ENCODE assay signal across 12 cellular contexts in the genomic region with DNA sequence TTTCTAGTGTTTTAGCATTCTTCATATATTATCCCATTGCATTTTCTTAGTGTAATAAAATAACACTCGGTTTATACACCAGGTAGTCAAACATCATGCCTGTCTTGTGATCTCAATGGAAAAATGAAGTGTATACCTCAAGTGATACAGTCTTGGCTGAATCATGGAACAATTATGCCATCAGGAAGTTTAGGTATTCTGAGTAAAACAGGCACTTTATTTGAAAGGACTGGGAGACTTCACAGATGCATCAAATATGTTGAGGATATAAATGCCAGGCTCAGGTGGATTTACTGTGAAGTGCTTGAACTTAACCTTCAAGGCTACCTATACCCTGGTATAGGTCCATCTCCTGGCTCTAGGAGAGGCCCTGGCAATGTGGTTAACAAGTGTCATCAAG. TPM values are rescaled to one million over a fixed set of nuclear protein-coding genes. Genes with fewer than 3 reads are reported as not detected.
DNase-seq lines count a peak whose midpoint lies in the region; ATAC-seq and TF ChIP-seq lines count a peak whose summit lies in the region.
"Had no signal": no experiment of that assay in that cellular context is flagged by ENCODE, and none has a peak within 500 bp of the region (broad histone marks: within the 10 kb centered on the region; RNA-seq: fewer than 3 reads in every experiment).

No MANE protein-coding gene starts in this region.

- H3K9me3 ChIP-seq in CD4-positive, CD25-positive, alpha-beta regulatory T cell (ENCODE audit: control insufficient read depth in 2 of 2, low read length in 2 of 2), result no peaks in the 10 kb centered on the region
- no peaks in the 10 kb centered on the region for H3K9me3 ChIP-seq in HCT116 (ENCODE audit: control insufficient read depth in 1 of 2, insufficient read depth in 1 of 2, low read depth in 1 of 2, low read length in 2 of 2)
- H3K9me3 ChIP-seq in body of pancreas, result no peaks in the 10 kb centered on the region
- no peaks in the 10 kb centered on the region for H3K9me3 ChIP-seq in uterus
- H3K9me3 ChIP-seq: testis had no signal

- peak overlapping the region; percentile 30 to 93 (median 89) for H3K4me3 Mint-ChIP-seq in CD4-positive, CD25-positive, alpha-beta regulatory T cell
- H3K4me3 Mint-ChIP-seq in activated naive CD8-positive, alpha-beta T cell treated with anti-CD3 and anti-CD28 coated beads, Interleukin-2, amount 10 ng/mL, durations not matched to agents 7 days and 5 days, result peak overlapping the region; percentile 97
- H3K4me3 Mint-ChIP-seq in naive B cell, result peak overlapping the region in 6 of 8 donors; percentile 37 to 97 (median 91)
- H3K4me3 Mint-ChIP-seq: dendritic cell treated with granulocyte-macrophage colony-stimulating factor and Interleukin-4, amounts not matched to agents 40 ng/mL and 50 ng/mL, for 4 days; neural crest cell had no signal

- peaks cover 16% of the 10 kb centered on the region for H3K36me3 Mint-ChIP-seq in CD4-positive, CD25-positive, alpha-beta regulatory T cell
- peaks cover 33% of the 10 kb centered on the region for H3K36me3 Mint-ChIP-seq in activated naive CD8-positive, alpha-beta T cell treated with anti-CD3 and anti-CD28 coated beads, Interleukin-2, amount 10 ng/mL, durations not matched to agents 7 days and 5 days
- H3K36me3 Mint-ChIP-seq in naive B cell, result peaks cover 23 to 37% of the 10 kb centered on the region in 2 donors

- H4K20me1 ChIP-seq in HCT116 (ENCODE audit: insufficient read depth), result peaks cover 13% of the 10 kb centered on the region

- H3K4me1 Mint-ChIP-seq in CD4-positive, CD25-positive, alpha-beta regulatory T cell, result peaks cover 82 to 94% (median 87%) of the 10 kb centered on the region in 4 donors
- H3K4me1 Mint-ChIP-seq in activated naive CD8-positive, alpha-beta T cell treated with anti-CD3 and anti-CD28 coated beads, Interleukin-2, amount 10 ng/mL, durations not matched to agents 7 days and 5 days, result peaks cover 90% of the 10 kb centered on the region
- peaks cover 89 to 100% (median 99%) of the 10 kb centered on the region in 3 donors for H3K4me1 Mint-ChIP-seq in naive B cell

- H3K4me2 ChIP-seq in HCT116 (ENCODE audit: low read length), result peak overlapping the region; percentile 85

- TF ChIP-seq CTCF in HCT116 (IDR thresholded peaks at IDR 0.05 in 2 of 3, conservative IDR thresholded peaks at IDR 0.05 in 1 of 3; ENCODE audit: borderline replicate concordance in 1 of 3, insufficient read depth in 1 of 3, low read depth in 2 of 3, low read length in 2 of 3) (no peak), body of pancreas (IDR thresholded peaks at IDR 0.05) (no peak), uterus (IDR thresholded peaks at IDR 0.05) (no peak)

- H3K27ac ChIP-seq in CD4-positive, CD25-positive, alpha-beta regulatory T cell (ENCODE audit: insufficient read depth, low read length, poor library complexity, severe bottlenecking), result no peak overlapping the region
- H3K27ac ChIP-seq in HCT116 (ENCODE audit: low read depth, low read length), result peak overlapping the region; percentile 54; the same call in 1 of the 2 replicates
- H3K27ac ChIP-seq in body of pancreas, result peak overlapping the region in 1 of 4 donors; percentile 38
- H3K27ac ChIP-seq in uterus, result peak overlapping the region in 1 of 2 donors; percentile 60
- H3K27ac ChIP-seq: testis had no signal

- H3K9ac ChIP-seq in HCT116 (ENCODE audit: low read length), result peak overlapping the region; percentile 21

- no peaks in the 10 kb centered on the region for H3K9me2 ChIP-seq in HCT116 (ENCODE audit: insufficient read depth)

- H3K4me1 ChIP-seq in CD4-positive, CD25-positive, alpha-beta regulatory T cell (ENCODE audit: control insufficient read depth, insufficient read depth, low read length, poor library complexity, severe bottlenecking), result peaks cover 85% of the 10 kb centered on the region
- H3K4me1 ChIP-seq in HCT116 (ENCODE audit: control insufficient read depth in 1 of 2, insufficient read depth in 2 of 2, low read length in 2 of 2) (peaks cover 97 to 99% of the 10 kb centered on the region in 2 experiments), body of pancreas (peaks cover 58% of the 10 kb centered on the region), uterus (peaks cover 0 to 6% of the 10 kb centered on the region in 2 donors)
- H3K4me1 ChIP-seq: testis had no signal

- POLR2A ChIA-PET in HCT116 (lab: Charles Lee), result no interaction called here
- POLR2A ChIA-PET in activated naive CD8-positive, alpha-beta T cell treated with anti-CD3 and anti-CD28 coated beads, Interleukin-2, amount 10 ng/mL, durations not matched to agents 7 days and 5 days (lab: Charles Lee), result interaction anchor here (1.0 to 7.0 kb wide), 4 partner anchors 7 to 918 kb away, joined by 5 to 82 read pairs (median 10); partner anchors contain the start of genes STT3B and TGFBR2

- CTCF ChIA-PET in HCT116 (lab: Charles Lee), result no interaction called here

- RAD21 ChIA-PET in HCT116 (lab: Charles Lee; ENCODE audit: low non-redundant PET in 1 of 2, low total read pairs in 2 of 2, uncharacterized antibody in 2 of 2, unreplicated experiment in 2 of 2), result no interaction called here

- DNase-seq in CD4-positive, CD25-positive, alpha-beta regulatory T cell, result no peak
- DNase-seq in HCT116 (ENCODE audit: low read depth, low spot score) (no peak), naive B cell (no peak), body of pancreas (no peak), uterus (no peak)
- DNase-seq in activated naive CD8-positive, alpha-beta T cell treated with anti-CD3 and anti-CD28 coated beads, Interleukin-2, amount 10 ng/mL, durations not matched to agents 7 days and 5 days, result no peak
- DNase-seq: SIG-M5, testis had no signal

- peaks cover 100% of the 10 kb centered on the region for H3K79me2 ChIP-seq in HCT116 (ENCODE audit: insufficient read depth, low read length)

- peak overlapping the region; percentile 69 to 98 (median 98) for H3K27ac Mint-ChIP-seq in CD4-positive, CD25-positive, alpha-beta regulatory T cell
- peak overlapping the region; percentile 47 for H3K27ac Mint-ChIP-seq in activated naive CD8-positive, alpha-beta T cell treated with anti-CD3 and anti-CD28 coated beads, Interleukin-2, amount 10 ng/mL, durations not matched to agents 7 days and 5 days
- H3K27ac Mint-ChIP-seq in naive B cell, result peak overlapping the region in 5 of 6 donors; percentile 58 to 100 (median 81)

- WGBS in body of pancreas, 2 donors, result 31 to 36% methylated on average over 1 of the region's 1 CpG

- no peak for TF ChIP-seq RAD21 in HCT116 (IDR thresholded peaks at IDR 0.05; ENCODE audit: low read depth)

- no peaks in the 10 kb centered on the region for H3K27me3 ChIP-seq in CD4-positive, CD25-positive, alpha-beta regulatory T cell (ENCODE audit: control insufficient read depth, insufficient read depth, low read length)
- no peaks in the 10 kb centered on the region for H3K27me3 ChIP-seq in HCT116 (ENCODE audit: insufficient read depth, low read length)
- no peaks in the 10 kb centered on the region for H3K27me3 ChIP-seq in body of pancreas
- no peaks in the 10 kb centered on the region for H3K27me3 ChIP-seq in uterus
- H3K27me3 ChIP-seq: testis had no signal

- H3K4me3 ChIP-seq in CD4-positive, CD25-positive, alpha-beta regulatory T cell (ENCODE audit: low read depth, low read length), result peak overlapping the region; percentile 65
- H3K4me3 ChIP-seq in HCT116 (replicated peaks in 1 of 2; ENCODE audit: low read depth in 1 of 2, low read length in 2 of 2) (no peak overlapping the region), body of pancreas (no peak overlapping the region), uterus (no peak overlapping the region)
- H3K4me3 ChIP-seq: testis had no signal

- BruUV-seq in HCT116 (replicated peaks; lab: Mats Ljungman, UMichigan), result no TSS peak

- H3K9me3 Mint-ChIP-seq in CD4-positive, CD25-positive, alpha-beta regulatory T cell, result peaks cover 0 to 2% (median 0%) of the 10 kb centered on the region in 7 donors
- H3K9me3 Mint-ChIP-seq in activated naive CD8-positive, alpha-beta T cell treated with anti-CD3 and anti-CD28 coated beads, Interleukin-2, amount 10 ng/mL, durations not matched to agents 7 days and 5 days, result no peaks in the 10 kb centered on the region
- H3K9me3 Mint-ChIP-seq in naive B cell, result peaks cover 0 to 6% (median 0%) of the 10 kb centered on the region in 7 donors

- no peak overlapping the region for H2AFZ ChIP-seq in HCT116 (ENCODE audit: low read depth, low read length, poor library complexity, severe bottlenecking)

- no peak for ATAC-seq in CD4-positive, CD25-positive, alpha-beta regulatory T cell (ENCODE audit: low read depth in 2 of 2)
- peak; percentile 5; the same call in 1 of the 2 replicates for ATAC-seq in HCT116
- peak; percentile 6 for ATAC-seq in activated naive CD8-positive, alpha-beta T cell treated with anti-CD3 and anti-CD28 coated beads, Interleukin-2, amount 10 ng/mL, durations not matched to agents 7 days and 5 days (ENCODE audit: low read depth)
- no peak for ATAC-seq in naive B cell (ENCODE audit: low read depth in 2 of 2)
- no peak for ATAC-seq in GM19455 (IDR thresholded peaks at IDR 0.05; ENCODE audit: unreplicated experiment)
- ATAC-seq in body of pancreas, result no peak
- ATAC-seq in GM18858 (IDR thresholded peaks at IDR 0.05; ENCODE audit: unreplicated experiment), result no peak

- TF ChIP-seq POLR2A in HCT116 (IDR thresholded peaks at IDR 0.05; ENCODE audit: borderline replicate concordance, extremely low read depth, insufficient read depth, insufficient read length) (no peak), body of pancreas (IDR thresholded peaks at IDR 0.05) (no peak), uterus (IDR thresholded peaks at IDR 0.05) (no peak)

- no peaks in the 10 kb centered on the region for H3K36me3 ChIP-seq in CD4-positive, CD25-positive, alpha-beta regulatory T cell (ENCODE audit: control insufficient read depth, insufficient read depth, low read length)
- H3K36me3 ChIP-seq in HCT116 (ENCODE audit: control insufficient read depth in 1 of 2, insufficient read depth in 2 of 2, low read length in 2 of 2) (peaks cover 2 to 9% of the 10 kb centered on the region in 2 experiments; a peak in 1 of 4 replicates), body of pancreas (replicated peaks in 1 of 2; ENCODE audit: insufficient read depth in 1 of 2, low read depth in 2 of 2) (no peaks in the 10 kb centered on the region), uterus (no peaks in the 10 kb centered on the region)

- intact Hi-C loops in HCT116 (cut with micrococcal nuclease), result loop anchor here (5.0 kb wide), 1 partner anchor 293 kb away; no protein-coding TSS in a partner anchor
- intact Hi-C loops in body of pancreas (cut with DNase I), result no loop called here
- intact Hi-C loops in uterus (cut with DNase I; ENCODE audit: low total_unique reads), result no loop called here

- H3K27me3 Mint-ChIP-seq in CD4-positive, CD25-positive, alpha-beta regulatory T cell, result no peaks in the 10 kb centered on the region
- H3K27me3 Mint-ChIP-seq in activated naive CD8-positive, alpha-beta T cell treated with anti-CD3 and anti-CD28 coated beads, Interleukin-2, amount 10 ng/mL, durations not matched to agents 7 days and 5 days, result no peaks in the 10 kb centered on the region
- H3K27me3 Mint-ChIP-seq in naive B cell, result no peaks in the 10 kb centered on the region
- H3K27me3 Mint-ChIP-seq: dendritic cell treated with granulocyte-macrophage colony-stimulating factor and Interleukin-4, amounts not matched to agents 40 ng/mL and 50 ng/mL, for 4 days had no signal

RNA-seq across cellular contexts. Expression of gene TGFBR2, which starts 8.5 kb away (rescaled TPM):
- 57.4 TPM for total RNA-seq in CD4-positive, CD25-positive, alpha-beta regulatory T cell
- polyA plus RNA-seq in CD4-positive, CD25-positive, alpha-beta regulatory T cell, result 10 to 100 TPM; 35.8 to 92.6 (median 61.0) TPM
- total RNA-seq in HCT116 (2021; ENCODE audit: unreplicated experiment), result 22.5 TPM
- 8.1 and 8.9 TPM in 2 replicates for polyA plus RNA-seq in HCT116 (2012)
- total RNA-seq in activated naive CD8-positive, alpha-beta T cell treated with anti-CD3 and anti-CD28 coated beads, Interleukin-2, amount 10 ng/mL, durations not matched to agents 7 days and 5 days, result 10 to 100 TPM; 86.9 to 92.2 TPM
- polyA plus RNA-seq in naive B cell (ENCODE audit: low read depth in 6 of 6), result 100 to 1,000 TPM in 5 of 6 donors, 10 to 100 TPM in 1; 99.4 to 169 (median 116) TPM
- 100 to 1,000 TPM in 1 of 2 donors, 10 to 100 TPM in 1; 91.8 to 143 TPM for total RNA-seq in body of pancreas
- 100 to 1,000 TPM in 3 of 4 donors, 10 to 100 TPM in 1; 95.3 to 255 (median 211) TPM for total RNA-seq in uterus

Comparison
In these comparisons a context has a peak if more than half of its experiments do, and no peak if none do; other contexts are left out.
1. ATAC-seq: peak in HCT116 (single experiment) and activated naive CD8-positive, alpha-beta T cell treated with anti-CD3 and anti-CD28 coated beads, Interleukin-2, amount 10 ng/mL, durations not matched to agents 7 days and 5 days (single experiment); none in CD4-positive, CD25-positive, alpha-beta regulatory T cell (0 of 2), naive B cell (0 of 2), GM19455 (single experiment), body of pancreas (single experiment) and GM18858 (single experiment).
2. H3K27ac Mint-ChIP-seq: peak in every context shown above with its lines; median percentile 98 in CD4-positive, CD25-positive, alpha-beta regulatory T cell; 81 in naive B cell; 47 in activated naive CD8-positive, alpha-beta T cell treated with anti-CD3 and anti-CD28 coated beads, Interleukin-2, amount 10 ng/mL, durations not matched to agents 7 days and 5 days.
3. Peak in every context shown above with its lines, with median percentiles within 50 percentile points of each other: H3K4me3 Mint-ChIP-seq.